ENCODE assay signal across 8 cellular contexts in genomic region chr4:25842229-25842840, GRCh38. TPM values are rescaled to one million over a fixed set of nuclear protein-coding genes. Genes with fewer than 3 reads are reported as not detected.
A peak's percentile ranks its signal among the peaks of the same experiment; 100 is the strongest.
DNase-seq lines count a peak whose midpoint lies in the region; ATAC-seq lines count a peak whose summit lies in the region.

No MANE protein-coding gene starts in this region.

- H3K36me3 Mint-ChIP-seq in naive thymus-derived CD4-positive, alpha-beta T cell, result peaks cover 3 to 37% (median 13%) of the 10 kb centered on the region in 5 donors

- peak; percentile 46 for ATAC-seq in GM19025 (IDR thresholded peaks at IDR 0.05; ENCODE audit: low read depth, unreplicated experiment)
- peak; percentile 61 for ATAC-seq in HG02938 (IDR thresholded peaks at IDR 0.05; ENCODE audit: unreplicated experiment)
- peak; percentile 78 for ATAC-seq in naive thymus-derived CD4-positive, alpha-beta T cell

- DNase-seq in UCSD-AML1 (lab: John Stamatoyannopoulos, UW; ENCODE audit: unreplicated experiment), result peak; percentile 52
- peak in 7 of 9 donors; percentile 24 to 51 (median 46) for DNase-seq in naive thymus-derived CD4-positive, alpha-beta T cell
- DNase-seq in NCI-H2107 (lab: John Stamatoyannopoulos, UW), result no peak
- no peak for DNase-seq in pons (ENCODE audit: low spot score)
- DNase-seq in NCI-H2196 treated with DMSO at 0.1 percent for 48 hours (lab: John Stamatoyannopoulos, UW; ENCODE audit: unreplicated experiment), result no peak
- DNase-seq in SW480 (ENCODE audit: low spot score), result no peak

- peaks cover 0 to 15% (median 0%) of the 10 kb centered on the region in 3 experiments for H3K36me3 ChIP-seq in naive thymus-derived CD4-positive, alpha-beta T cell (ENCODE audit: control insufficient read depth in 2 of 3, insufficient read depth in 3 of 3, low read length in 3 of 3)

- H3K4me3 Mint-ChIP-seq in naive thymus-derived CD4-positive, alpha-beta T cell, result peak overlapping the region; percentile 1 to 63 (median 40)

- H3K27me3 ChIP-seq in naive thymus-derived CD4-positive, alpha-beta T cell (ENCODE audit: control insufficient read depth in 2 of 2, insufficient read depth in 2 of 2, low read length in 2 of 2), result no peaks in the 10 kb centered on the region

- H3K4me1 ChIP-seq in naive thymus-derived CD4-positive, alpha-beta T cell (ENCODE audit: control insufficient read depth in 2 of 2, insufficient read depth in 2 of 2, low read length in 2 of 2), result peaks cover 5 to 14% of the 10 kb centered on the region in 2 donors

- H3K4me3 ChIP-seq in naive thymus-derived CD4-positive, alpha-beta T cell (ENCODE audit: low read length), result no peak overlapping the region

- H3K27ac Mint-ChIP-seq in naive thymus-derived CD4-positive, alpha-beta T cell, result peak overlapping the region in 4 of 9 donors; percentile 16 to 84 (median 40)

- CTCF ChIA-PET in naive thymus-derived CD4-positive, alpha-beta T cell (lab: Charles Lee), result interaction anchor here (0.6 to 2.0 kb wide), 8 partner anchors 36 to 600 kb away, joined by 3 to 6 read pairs (median 3); no protein-coding TSS in a partner anchor

- H3K27ac ChIP-seq in naive thymus-derived CD4-positive, alpha-beta T cell (ENCODE audit: low read depth, low read length), result no peak overlapping the region

- no peaks in the 10 kb centered on the region for H3K9me3 ChIP-seq in naive thymus-derived CD4-positive, alpha-beta T cell (ENCODE audit: control insufficient read depth in 2 of 3, low read length in 3 of 3)

- intact Hi-C loops in naive thymus-derived CD4-positive, alpha-beta T cell (cut with micrococcal nuclease), result loop anchor here (1.0 to 5.0 kb wide), 8 partner anchors 17 to 568 kb away; partner anchors contain the start of genes SMIM20 (in 2 of the 2) and SEL1L3 (in 1 of the 2)

- peaks cover 27 to 55% (median 37%) of the 10 kb centered on the region in 7 donors for H3K4me1 Mint-ChIP-seq in naive thymus-derived CD4-positive, alpha-beta T cell

- H3K9me3 Mint-ChIP-seq in naive thymus-derived CD4-positive, alpha-beta T cell, result peaks cover 0 to 1% (median 0%) of the 10 kb centered on the region in 11 donors

- POLR2A ChIA-PET in naive thymus-derived CD4-positive, alpha-beta T cell (lab: Charles Lee), result interaction anchor here (1.0 to 1.3 kb wide), 2 partner anchors 12 to 17 kb away, joined by 5 read pairs; no protein-coding TSS in a partner anchor

- no peaks in the 10 kb centered on the region for H3K27me3 Mint-ChIP-seq in naive thymus-derived CD4-positive, alpha-beta T cell

RNA-seq across cellular contexts. Expression of gene SEL1L3, which starts 20.5 kb away (rescaled TPM):
- 10 to 100 TPM; 38.1 to 55.8 (median 47.0) TPM for total RNA-seq in naive thymus-derived CD4-positive, alpha-beta T cell
- polyA plus RNA-seq in naive thymus-derived CD4-positive, alpha-beta T cell, result 10 to 100 TPM; 15.9 to 30.1 TPM

Comparison
In these comparisons a context has a peak if more than half of its experiments do, and no peak if none do; other contexts are left out.
1. DNase-seq: peak in UCSD-AML1 (single experiment) and naive thymus-derived CD4-positive, alpha-beta T cell (7 of 9); none in NCI-H2107 (single experiment), pons (single experiment), NCI-H2196 treated with DMSO at 0.1 percent for 48 hours (single experiment) and SW480 (single experiment).
2. Peak in every context shown above with its lines, with median percentiles within 50 percentile points of each other: ATAC-seq.